In genomic region chr17:83103200-83103937, GRCh38 we compare ENCODE assay signal across 8 cellular contexts. TPM values are rescaled to one million over a fixed set of nuclear protein-coding genes. Genes with fewer than 3 reads are reported as not detected.
DNase-seq lines count a peak whose midpoint lies in the region; ATAC-seq and FAIRE-seq lines count a peak whose summit lies in the region.

No MANE protein-coding gene starts in this region.

- peak; percentile 28 to 42 for DNase-seq in stimulated activated CD4-positive, alpha-beta T cell treated with anti-CD3 and anti-CD28 coated beads, Interleukin-12 subunit alpha, Interleukin-12 subunit beta, amount 100 ng/mL, for 24 hours (ENCODE audit: low read depth in 2 of 2)
- no peak for DNase-seq in stimulated activated CD4-positive, alpha-beta T cell treated with anti-CD3 and anti-CD28 coated beads, Interleukin-2, amount 100 ng/mL, for 48 hours
- DNase-seq in RKO (ENCODE audit: low spot score) (peak; percentile 80), left colon (peak in 1 of 2 donors; percentile 85), urothelium cell line (ENCODE audit: low spot score) (peak; percentile 75), GM19240 (ENCODE audit: insufficient read length, low spot score) (no peak), NCI-H2171 (lab: John Stamatoyannopoulos, UW) (no peak)
- no peak for DNase-seq in central memory CD4-positive, alpha-beta T cell

- ATAC-seq in left colon: peak; percentile 36

- intact Hi-C loops in left colon (cut with DNase I, micrococcal nuclease): no loop called here

- FAIRE-seq in urothelium cell line (lab: Jason Lieb, UNC): peak; percentile 91

RNA-seq across cellular contexts. Expression of gene METRNL, which starts 24.0 kb away (rescaled TPM):
- total RNA-seq in left colon: 100 to 1,000 TPM in 1 of 2 donors, 10 to 100 TPM in 1; 96.7 to 133 TPM

Comparison
In these comparisons a context has a peak if more than half of its experiments do, and no peak if none do; other contexts are left out.
1. DNase-seq: peak in stimulated activated CD4-positive, alpha-beta T cell treated with anti-CD3 and anti-CD28 coated beads, Interleukin-12 subunit alpha, Interleukin-12 subunit beta, amount 100 ng/mL, for 24 hours (2 of 2), RKO (single experiment) and urothelium cell line (single experiment); none in stimulated activated CD4-positive, alpha-beta T cell treated with anti-CD3 and anti-CD28 coated beads, Interleukin-2, amount 100 ng/mL, for 48 hours (0 of 2), central memory CD4-positive, alpha-beta T cell (single experiment), GM19240 (single experiment) and NCI-H2171 (single experiment).